Comparison of ENCODE assay signal across 1 cellular context in genomic region chr16:84186685-84187437, GRCh38.
A peak's percentile ranks its signal among the peaks of the same experiment; 100 is the strongest.
TF ChIP-seq lines count a peak whose summit lies in the region.

TAF1C (minus strand) TSS chr16:84187057; CDS start chr16:84184988, 2,069 bp downstream.

TF ChIP-seq in K562, 482 proteins besides CTCF, POLR2A, EP300 and RAD21 (continued from another document and continues in another):
- TF ChIP-seq PHF8 (IDR thresholded peaks at IDR 0.05; ENCODE audit: borderline replicate concordance, low read length) (peak; percentile 91), ZNF253 (CRISPR knock-in tag; conservative IDR thresholded peaks at IDR 0.05) (no peak), ZNF121 (CRISPR knock-in tag; conservative IDR thresholded peaks at IDR 0.05) (no peak), E2F6 (IDR thresholded peaks at IDR 0.05; ENCODE audit: borderline replicate concordance in 1 of 2, extremely low read depth in 1 of 2, insufficient read depth in 1 of 2, insufficient read length in 1 of 2, low read depth in 1 of 2, low read length in 1 of 2, poor library complexity in 1 of 2, severe bottlenecking in 1 of 2) (peak; percentile 42 to 62), RCOR1 (IDR thresholded peaks at IDR 0.05; ENCODE audit: borderline replicate concordance in 1 of 2, low read depth in 2 of 2, low read length in 2 of 2) (peak; percentile 54 to 72; a peak in 3 of 4 replicates), AFF1 (IDR thresholded peaks at IDR 0.05; ENCODE audit: low read depth in 1 of 2, partially characterized antibody in 2 of 2) (no peak), ZNF395 (CRISPR knock-in tag; IDR thresholded peaks at IDR 0.05) (peak; percentile 44; the same call in 1 of the 2 replicates), C11orf30 (IDR thresholded peaks at IDR 0.05; ENCODE audit: low read depth) (peak; percentile 88), ARID4B (CRISPR knock-in tag; IDR thresholded peaks at IDR 0.05) (peak; percentile 81), ATF1 (CRISPR knock-in tag; IDR thresholded peaks at IDR 0.05) (no peak), ATF1 (tag; IDR thresholded peaks at IDR 0.05) (peak; percentile 77), KLF1 (tag; IDR thresholded peaks at IDR 0.05) (0 out of 2 replicates have a peak, but pooled peaks have one; percentile 50), HOMEZ (CRISPR knock-in tag; IDR thresholded peaks at IDR 0.05) (no peak), BACH1 (tag; IDR thresholded peaks at IDR 0.05) (no peak), ARID2 (IDR thresholded peaks at IDR 0.05) (peak; percentile 24; the same call in 1 of the 2 replicates), GABPA (tag; conservative IDR thresholded peaks at IDR 0.05; ENCODE audit: low read depth) (peak; percentile 100), ZNF449 (CRISPR knock-in tag; IDR thresholded peaks at IDR 0.05) (no peak), ZNF717 (CRISPR knock-in tag; IDR thresholded peaks at IDR 0.05) (no peak), ZFX (CRISPR knock-in tag; IDR thresholded peaks at IDR 0.05) (peak; percentile 38), SP1 (CRISPR knock-in tag; IDR thresholded peaks at IDR 0.05) (peak; percentile 38; the same call in 1 of the 2 replicates), SIRT6 (IDR thresholded peaks at IDR 0.05; ENCODE audit: low read depth, low read length) (no peak), ARID1B (IDR thresholded peaks at IDR 0.05) (peak; percentile 33; the same call in 1 of the 2 replicates), ADNP (tag; IDR thresholded peaks at IDR 0.05) (peak; percentile 98), ZMIZ1 (IDR thresholded peaks at IDR 0.05; ENCODE audit: low read depth in 2 of 2, low read length in 2 of 2) (peak in 1 of 2 experiments; percentile 71; a peak in 1 of 4 replicates), ZBTB11 (CRISPR knock-in tag; IDR thresholded peaks at IDR 0.05) (peak in 1 of 3 experiments; percentile 72; a peak in 2 of 6 replicates), ZNF561 (CRISPR knock-in tag; conservative IDR thresholded peaks at IDR 0.05) (no peak), GTF2F1 (IDR thresholded peaks at IDR 0.05; ENCODE audit: low read depth, low read length) (no peak), RAD51 (IDR thresholded peaks at IDR 0.05; ENCODE audit: borderline replicate concordance, low read depth) (0 out of 2 replicates have a peak, but pooled peaks have one; percentile 15), L3MBTL2 (IDR thresholded peaks at IDR 0.05) (peak; percentile 67), MAFK (IDR thresholded peaks at IDR 0.05; ENCODE audit: low read length) (peak; percentile 4; the same call in 1 of the 2 replicates), MITF (IDR thresholded peaks at IDR 0.05) (no peak), USF2 (CRISPR knock-in tag; IDR thresholded peaks at IDR 0.05) (no peak)
